1 cellular context compared by ENCODE assay signal in genomic region chr4:40292313-40292759, GRCh38.
TF ChIP-seq lines count a peak whose summit lies in the region.

No MANE protein-coding gene starts in this region.

TF ChIP-seq in SK-N-SH treated with all-trans-retinoic acid at 6 μM for 48 hours, 23 proteins besides CTCF, POLR2A, EP300 and RAD21 (continued from another document):
- TF ChIP-seq TSHZ2 (CRISPR knock-in tag; IDR thresholded peaks at IDR 0.05) (no peak), GLIS3 (CRISPR knock-in tag; IDR thresholded peaks at IDR 0.05) (no peak)
